In genomic region chr14:104968541-104969401, GRCh38 we compare ENCODE assay signal across 1 cellular context.
TF ChIP-seq lines count a peak whose summit lies in the region.

No MANE protein-coding gene starts in this region.

TF ChIP-seq in H1, 55 proteins besides CTCF, POLR2A, EP300 and RAD21:
- TF ChIP-seq, protein P1, sequence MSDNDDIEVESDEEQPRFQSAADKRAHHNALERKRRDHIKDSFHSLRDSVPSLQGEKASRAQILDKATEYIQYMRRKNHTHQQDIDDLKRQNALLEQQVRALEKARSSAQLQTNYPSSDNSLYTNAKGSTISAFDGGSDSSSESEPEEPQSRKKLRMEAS (IDR thresholded peaks at IDR 0.05), result no peak
- TF ChIP-seq TAF7 (optimal IDR thresholded peaks at IDR 0.05; ENCODE audit: borderline replicate concordance, low read depth, low read length) (no peak), RFX5 (IDR thresholded peaks at IDR 0.05; ENCODE audit: borderline replicate concordance, low read depth, low read length) (no peak), E2F6 (IDR thresholded peaks at IDR 0.05) (no peak), SIX5 (IDR thresholded peaks at IDR 0.05; ENCODE audit: low read depth, low read length) (no peak), POU5F1 (IDR thresholded peaks at IDR 0.05; ENCODE audit: low read depth, low read length) (no peak)
